In the genomic region with DNA sequence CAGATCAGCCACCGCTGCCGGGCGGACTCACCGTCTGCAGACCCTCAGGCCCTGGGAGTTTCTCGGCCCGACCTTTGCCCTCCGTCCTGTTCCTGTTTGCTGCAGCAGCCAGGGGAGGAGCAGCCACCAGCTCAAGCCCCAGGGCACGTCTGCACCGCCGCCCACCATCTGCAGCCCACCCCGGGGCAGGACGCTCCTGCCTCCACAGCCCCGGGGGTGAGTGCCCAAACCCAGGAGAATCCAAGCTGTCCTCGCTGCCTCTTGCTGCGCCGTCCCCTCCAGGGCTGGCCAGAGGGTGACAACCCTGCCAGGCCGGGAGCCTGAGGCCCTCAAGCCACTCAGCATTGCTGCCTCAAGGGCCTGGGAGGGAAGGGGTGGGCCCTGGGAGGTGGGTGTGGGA, we compare ENCODE assay signal across 28 cellular contexts. TPM values are rescaled to one million over a fixed set of nuclear protein-coding genes. Genes with fewer than 3 reads are reported as not detected.
DNase-seq lines count a peak whose midpoint lies in the region; ATAC-seq, FAIRE-seq and TF ChIP-seq lines count a peak whose summit lies in the region.
"Had no signal": no experiment of that assay in that cellular context is flagged by ENCODE, and none has a peak within 500 bp of the region (broad histone marks: within the 10 kb centered on the region; RNA-seq: fewer than 3 reads in every experiment).

No MANE protein-coding gene starts in this region.

- H3K4me1 Mint-ChIP-seq in effector memory CD8-positive, alpha-beta T cell (ENCODE audit: low read depth in 2 of 2), result no peaks in the 10 kb centered on the region
- H3K4me1 Mint-ChIP-seq in stimulated activated memory B cell treated with anti-CD40 and anti-IgM and Interleukin-4, amounts not matched to agents 10 μg/mL and 1 μg/mL and 100 μg/mL, for 72 hours, result peaks cover 6% of the 10 kb centered on the region
- H3K4me1 Mint-ChIP-seq: activated CD8-positive, alpha-beta memory T cell treated with anti-CD3 and anti-CD28 coated beads, Interleukin-2, amount 10 ng/mL, durations not matched to agents 7 days and 5 days had no signal

- no peak for TF ChIP-seq RAD21 in liver (IDR thresholded peaks at IDR 0.05)

- no peak overlapping the region for H3K4me3 Mint-ChIP-seq in effector memory CD8-positive, alpha-beta T cell
- no peak overlapping the region for H3K4me3 Mint-ChIP-seq in stimulated activated memory B cell treated with anti-CD40 and anti-IgM and Interleukin-4, amounts not matched to agents 10 μg/mL and 1 μg/mL and 100 μg/mL, for 72 hours
- H3K4me3 Mint-ChIP-seq: activated CD8-positive, alpha-beta memory T cell treated with anti-CD3 and anti-CD28 coated beads, Interleukin-2, amount 10 ng/mL, durations not matched to agents 7 days and 5 days; activated naive CD8-positive, alpha-beta T cell; natural killer cell treated with Interleukin-12 subunit alpha and Interleukin-12 subunit beta and Interleukin-15 and Interleukin-18, amount 100 ng/mL, for 72 hours had no signal

- 51% methylated on average over 17 of the region's 17 CpGs for WGBS in liver
- 33 to 63% (median 55%) methylated on average over 17 of the region's 17 CpGs for WGBS in small intestine, 3 donors

- H3K4me3 ChIP-seq in duodenal mucosa (ENCODE audit: low read depth in 1 of 2, low read length in 2 of 2) (peak overlapping the region in 1 of 2 donors; percentile 8), liver (ENCODE audit: low read depth in 1 of 3, low read length in 3 of 3) (no peak overlapping the region), small intestine (ENCODE audit: low read depth in 1 of 2, low read length in 2 of 2) (no peak overlapping the region)
- H3K4me3 ChIP-seq: spleen had no signal

- no peak for TF ChIP-seq CTCF in liver (IDR thresholded peaks at IDR 0.05; ENCODE audit: low read depth, low read length, missing input control)

- H3K9me3 Mint-ChIP-seq in effector memory CD8-positive, alpha-beta T cell, result no peaks in the 10 kb centered on the region
- H3K9me3 Mint-ChIP-seq in stimulated activated memory B cell treated with anti-CD40 and anti-IgM and Interleukin-4, amounts not matched to agents 10 μg/mL and 1 μg/mL and 100 μg/mL, for 72 hours, result no peaks in the 10 kb centered on the region
- H3K9me3 Mint-ChIP-seq: natural killer cell treated with Interleukin-12 subunit alpha and Interleukin-12 subunit beta and Interleukin-15 and Interleukin-18, amount 100 ng/mL, for 72 hours had no signal

- ATAC-seq in effector memory CD8-positive, alpha-beta T cell (replicated peaks), result no peak
- ATAC-seq in GM19351 (IDR thresholded peaks at IDR 0.05; ENCODE audit: unreplicated experiment), result no peak
- no peak for ATAC-seq in stimulated activated memory B cell treated with anti-CD40 and anti-IgM and Interleukin-4, amounts not matched to agents 10 μg/mL and 1 μg/mL and 100 μg/mL, for 72 hours
- ATAC-seq: activated CD8-positive, alpha-beta memory T cell treated with anti-CD3 and anti-CD28 coated beads, Interleukin-2, amount 10 ng/mL, durations not matched to agents 7 days and 5 days; natural killer cell treated with Interleukin-12 subunit alpha and Interleukin-12 subunit beta and Interleukin-15 and Interleukin-18, amount 100 ng/mL, for 72 hours had no signal

- H3K27me3 ChIP-seq in duodenal mucosa (ENCODE audit: control insufficient read depth in 1 of 2, insufficient read depth in 2 of 2, low read length in 2 of 2) (no peaks in the 10 kb centered on the region), liver (ENCODE audit: control insufficient read depth in 4 of 4, insufficient read depth in 4 of 4, low read length in 3 of 4) (no peaks in the 10 kb centered on the region), small intestine (ENCODE audit: control insufficient read depth in 2 of 2, insufficient read depth in 2 of 2, low read length in 2 of 2) (no peaks in the 10 kb centered on the region)
- H3K27me3 ChIP-seq: spleen had no signal

- H3K27ac ChIP-seq in duodenal mucosa (ENCODE audit: low read depth, low read length) (peak overlapping the region; percentile 85), liver (ENCODE audit: low read depth in 1 of 2, low read length in 2 of 2) (peak overlapping the region; percentile 48 to 62), small intestine (ENCODE audit: low read depth in 1 of 2, low read length in 1 of 2) (peak overlapping the region; percentile 83 to 97)

- no peaks in the 10 kb centered on the region for H3K27me3 Mint-ChIP-seq in effector memory CD8-positive, alpha-beta T cell
- no peaks in the 10 kb centered on the region for H3K27me3 Mint-ChIP-seq in stimulated activated memory B cell treated with anti-CD40 and anti-IgM and Interleukin-4, amounts not matched to agents 10 μg/mL and 1 μg/mL and 100 μg/mL, for 72 hours
- H3K27me3 Mint-ChIP-seq: activated CD8-positive, alpha-beta memory T cell treated with anti-CD3 and anti-CD28 coated beads, Interleukin-2, amount 10 ng/mL, durations not matched to agents 7 days and 5 days; activated naive CD8-positive, alpha-beta T cell; natural killer cell treated with Interleukin-12 subunit alpha and Interleukin-12 subunit beta and Interleukin-15 and Interleukin-18, amount 100 ng/mL, for 72 hours had no signal

- no peak for TF ChIP-seq POLR2A in GM12891 (IDR thresholded peaks at IDR 0.05; ENCODE audit: low read depth, low read length)

- H3K9me3 ChIP-seq in duodenal mucosa (ENCODE audit: control insufficient read depth in 1 of 2, low read length in 2 of 2) (no peaks in the 10 kb centered on the region), liver (ENCODE audit: control insufficient read depth in 4 of 4, low read length in 3 of 4) (no peaks in the 10 kb centered on the region), small intestine (ENCODE audit: control insufficient read depth, low read depth) (no peaks in the 10 kb centered on the region)
- H3K9me3 ChIP-seq: spleen had no signal

- H3K9ac ChIP-seq in duodenal mucosa (ENCODE audit: low read depth in 1 of 2, low read length in 2 of 2) (peak overlapping the region; percentile 49 to 76), liver (ENCODE audit: low read depth in 1 of 2, low read length in 2 of 2) (no peak overlapping the region)

- H3K27ac Mint-ChIP-seq in effector memory CD8-positive, alpha-beta T cell, result no peak overlapping the region
- H3K27ac Mint-ChIP-seq in stimulated activated memory B cell treated with anti-CD40 and anti-IgM and Interleukin-4, amounts not matched to agents 10 μg/mL and 1 μg/mL and 100 μg/mL, for 72 hours, result no peak overlapping the region
- H3K27ac Mint-ChIP-seq: activated CD8-positive, alpha-beta memory T cell treated with anti-CD3 and anti-CD28 coated beads, Interleukin-2, amount 10 ng/mL, durations not matched to agents 7 days and 5 days; activated naive CD8-positive, alpha-beta T cell; natural killer cell treated with Interleukin-12 subunit alpha and Interleukin-12 subunit beta and Interleukin-15 and Interleukin-18, amount 100 ng/mL, for 72 hours had no signal

- H3K4me1 ChIP-seq in duodenal mucosa (ENCODE audit: control insufficient read depth in 1 of 2, insufficient read depth in 2 of 2, low read length in 2 of 2) (peaks cover 23 to 46% of the 10 kb centered on the region in 2 donors), liver (ENCODE audit: control insufficient read depth in 4 of 4, insufficient read depth in 4 of 4, low read length in 3 of 4) (peaks cover 17 to 39% (median 27%) of the 10 kb centered on the region in 4 donors), small intestine (ENCODE audit: control insufficient read depth in 2 of 2, insufficient read depth in 1 of 2, low read depth in 1 of 2, low read length in 1 of 2) (peaks cover 0 to 3% of the 10 kb centered on the region in 2 donors)

- FAIRE-seq in GM12891 (lab: Jason Lieb, UNC) (no peak), small intestine (lab: Jason Lieb, UNC) (no peak)
- FAIRE-seq: endothelial cell of umbilical vein, islet of Langerhans had no signal

- peaks cover 29% of the 10 kb centered on the region for H3K36me3 Mint-ChIP-seq in effector memory CD8-positive, alpha-beta T cell (ENCODE audit: insufficient read depth)
- H3K36me3 Mint-ChIP-seq in stimulated activated memory B cell treated with anti-CD40 and anti-IgM and Interleukin-4, amounts not matched to agents 10 μg/mL and 1 μg/mL and 100 μg/mL, for 72 hours, result peaks cover 19% of the 10 kb centered on the region
- H3K36me3 Mint-ChIP-seq: activated CD8-positive, alpha-beta memory T cell treated with anti-CD3 and anti-CD28 coated beads, Interleukin-2, amount 10 ng/mL, durations not matched to agents 7 days and 5 days; activated naive CD8-positive, alpha-beta T cell; natural killer cell treated with Interleukin-12 subunit alpha and Interleukin-12 subunit beta and Interleukin-15 and Interleukin-18, amount 100 ng/mL, for 72 hours had no signal

- DNase-seq in GM12891 (ENCODE audit: insufficient read length, low spot score) (no peak), small intestine (peak; percentile 37), amygdala (lab: John Stamatoyannopoulos, UW) (no peak)
- no peak for DNase-seq in effector memory CD8-positive, alpha-beta T cell
- DNase-seq: activated CD4-positive, alpha-beta T cell treated with anti-CD3 and anti-CD28 coated beads for 48 hours; activated CD8-positive, alpha-beta memory T cell treated with anti-CD3 and anti-CD28 coated beads, Interleukin-2, amount 10 ng/mL, durations not matched to agents 7 days and 5 days; cortex of kidney; DMS 273 treated with DMSO at 0.1 percent for 48 hours; hippocampal formation; IMR-90; mesendoderm; NCI-H1417 treated with DMSO at 0.1 percent for 48 hours; NCI-H524 treated with DMSO at 0.1 percent for 48 hours; spleen; substantia nigra; SW 1271 had no signal

- H3K36me3 ChIP-seq in duodenal mucosa (ENCODE audit: control insufficient read depth in 1 of 2, insufficient read depth in 2 of 2, low read length in 2 of 2), result peaks cover 21 to 50% of the 10 kb centered on the region in 2 donors
- peaks cover 3 to 33% (median 13%) of the 10 kb centered on the region in 4 donors for H3K36me3 ChIP-seq in liver (ENCODE audit: control insufficient read depth in 4 of 4, insufficient read depth in 3 of 4, low read depth in 1 of 4, low read length in 3 of 4)
- H3K36me3 ChIP-seq in small intestine (ENCODE audit: control insufficient read depth in 2 of 2, insufficient read depth in 2 of 2, low read length in 2 of 2), result peaks cover 12 to 13% of the 10 kb centered on the region in 2 donors

TF ChIP-seq in liver, 16 proteins besides CTCF, POLR2A, EP300 and RAD21 (continues in another document):
- TF ChIP-seq FOXA1 (IDR thresholded peaks at IDR 0.05), result no peak

RNA-seq across cellular contexts. Expression of a gene that starts 1.2 kb away (rescaled TPM):
- 0.42 TPM for polyA plus RNA-seq in GM12891 (2012; ENCODE audit: low read depth, missing spikeins)
- 1 to 10 TPM in 1 of 2 donors, under 1 TPM in 1; 0.79 to 7.3 TPM for total RNA-seq in liver
- polyA plus RNA-seq in liver (1 to 10 TPM; 1.8 to 3.1 TPM), small intestine (10 to 100 TPM; 10.4 to 51.2 (median 39.2) TPM)

RNA-seq across cellular contexts. Expression of a gene that starts 7.4 kb away (rescaled TPM):
- polyA plus RNA-seq in GM12891 (2012; ENCODE audit: low read depth, missing spikeins), result not detected
- 1 to 10 TPM; 5.6 to 5.8 TPM for total RNA-seq in liver
- polyA plus RNA-seq in liver (10 to 100 TPM; 20.9 to 26.3 TPM), small intestine (10 to 100 TPM; 27.0 to 61.3 (median 45.9) TPM)
- total RNA-seq: activated CD8-positive, alpha-beta memory T cell treated with anti-CD3 and anti-CD28 coated beads, Interleukin-2, amount 10 ng/mL, durations not matched to agents 7 days and 5 days; endothelial cell of umbilical vein; G401; IMR-90; MCF 10A; natural killer cell treated with Interleukin-12 subunit alpha and Interleukin-12 subunit beta and Interleukin-15 and Interleukin-18, amount 100 ng/mL, for 72 hours; pulmonary artery endothelial cell; spleen had no signal
- polyA plus RNA-seq: AG04450, endothelial cell of umbilical vein, IMR-90, spleen had no signal

RNA-seq across cellular contexts. Expression of a gene that starts 23.7 kb away (rescaled TPM):
- not detected for polyA plus RNA-seq in GM12891 (2012; ENCODE audit: low read depth, missing spikeins)
- 1 to 10 TPM; 3.6 to 6.4 TPM for total RNA-seq in liver
- polyA plus RNA-seq in liver, result 1 to 10 TPM; 3.6 to 3.8 TPM
- polyA plus RNA-seq in small intestine, result 100 to 1,000 TPM in 2 of 3 donors, 10 to 100 TPM in 1; 76.2 to 371 (median 218) TPM
- total RNA-seq: activated CD8-positive, alpha-beta memory T cell treated with anti-CD3 and anti-CD28 coated beads, Interleukin-2, amount 10 ng/mL, durations not matched to agents 7 days and 5 days; natural killer cell treated with Interleukin-12 subunit alpha and Interleukin-12 subunit beta and Interleukin-15 and Interleukin-18, amount 100 ng/mL, for 72 hours had no signal

RNA-seq across cellular contexts. Expression of a gene that starts 50.8 kb away (rescaled TPM):
- 27.3 TPM for polyA plus RNA-seq in GM12891 (2012; ENCODE audit: low read depth, missing spikeins)
- total RNA-seq in liver, result 10 to 100 TPM; 18.9 to 22.6 TPM
- polyA plus RNA-seq in liver (10 to 100 TPM in 1 of 2 donors, 1 to 10 TPM in 1; 4.1 to 15.1 TPM), small intestine (10 to 100 TPM; 18.6 to 29.0 (median 23.2) TPM)

Comparison
In these comparisons a context has a peak if more than half of its experiments do, and no peak if none do; other contexts are left out.
1. H3K9ac ChIP-seq: peak in duodenal mucosa (2 of 2); none in liver (0 of 2).
2. RNA of a gene that starts 23.7 kb away (polyA plus RNA-seq): 76.2 to 371 TPM in small intestine; 3.6 to 3.8 TPM in liver; every median in the first group is over 10 times any median in the second.
3. Peak in every context shown above with its lines, with median percentiles within 50 percentile points of each other: H3K27ac ChIP-seq.